In the genomic region with DNA sequence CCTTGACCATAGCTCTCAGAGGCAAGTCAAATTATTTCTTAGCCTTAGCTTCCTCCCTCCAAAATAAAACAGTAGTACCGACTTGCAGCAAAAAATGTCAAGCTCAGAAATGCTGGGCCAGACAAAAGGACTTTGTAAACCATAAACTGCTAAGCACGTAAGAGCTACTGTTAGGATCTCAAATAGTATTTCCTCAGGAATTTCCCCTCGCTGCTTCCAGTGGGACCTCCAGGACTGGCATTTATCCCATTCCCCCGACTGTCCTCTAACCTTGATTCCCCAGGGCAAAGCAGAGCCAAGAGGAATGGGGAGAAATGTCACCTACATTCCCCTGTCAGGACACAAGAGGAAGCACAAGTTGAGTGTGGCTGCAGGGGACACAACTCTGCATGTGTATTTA, we compare ENCODE assay signal across 15 cellular contexts. TPM values are rescaled to one million over a fixed set of nuclear protein-coding genes. Genes with fewer than 3 reads are reported as not detected.
A peak's percentile ranks its signal among the peaks of the same experiment; 100 is the strongest.
DNase-seq lines count a peak whose midpoint lies in the region; ATAC-seq, FAIRE-seq and TF ChIP-seq lines count a peak whose summit lies in the region.
"Had no signal": no experiment of that assay in that cellular context is flagged by ENCODE, and none has a peak within 500 bp of the region (broad histone marks: within the 10 kb centered on the region; RNA-seq: fewer than 3 reads in every experiment).

No MANE protein-coding gene starts in this region.

- TF ChIP-seq POLR2A in transverse colon (IDR thresholded peaks at IDR 0.05) = no peak

- H3K27me3 ChIP-seq in colonic mucosa (no peaks in the 10 kb centered on the region), neural progenitor cell (no peaks in the 10 kb centered on the region), transverse colon (no peaks in the 10 kb centered on the region)

- H4K20me1 ChIP-seq in neural progenitor cell (ENCODE audit: low read depth) = no peaks in the 10 kb centered on the region

- in situ Hi-C loops in transverse colon (cut with MboI; ENCODE audit: low pct_ligation_motif_present in 1 of 4, low pct_unique_long_range_greater_than_20kb in 1 of 4, low sequenced_read_pairs in 3 of 4) = loop anchor here in 1 of 4 donors (10.0 kb wide), 1 partner anchor 47 kb away; no protein-coding TSS in a partner anchor

- H3K27ac ChIP-seq in colonic mucosa = peak overlapping the region; percentile 23
- no peak overlapping the region for H3K27ac ChIP-seq in neural progenitor cell
- peak overlapping the region in 3 of 4 donors; percentile 19 to 95 (median 89) for H3K27ac ChIP-seq in transverse colon
- H3K27ac ChIP-seq: SK-N-MC, VCaP had no signal

- no peak for TF ChIP-seq EP300 in transverse colon (IDR thresholded peaks at IDR 0.05; ENCODE audit: low read depth)

- peak overlapping the region; percentile 29 to 36 for H3K27ac Mint-ChIP-seq in activated naive CD4-positive, alpha-beta T cell treated with anti-CD3 and anti-CD28 coated beads, Interleukin-2, amount 50 U/mL, for 72 hours
- H3K27ac Mint-ChIP-seq in neural progenitor cell = peak overlapping the region; percentile 2
- H3K27ac Mint-ChIP-seq: activated naive CD8-positive, alpha-beta T cell had no signal

- H3K4me2 ChIP-seq in neural progenitor cell = no peak overlapping the region

- no peaks in the 10 kb centered on the region for H3K79me2 ChIP-seq in neural progenitor cell (ENCODE audit: low read depth)

- TF ChIP-seq CTCF in colonic mucosa (IDR thresholded peaks at IDR 0.05) (no peak), neural progenitor cell (IDR thresholded peaks at IDR 0.05) (no peak), transverse colon (IDR thresholded peaks at IDR 0.05) (no peak), D721Med (IDR thresholded peaks at IDR 0.05; ENCODE audit: insufficient read depth, missing control alignments) (no peak)

- DNase-seq in activated naive CD4-positive, alpha-beta T cell treated with anti-CD3 and anti-CD28 coated beads, Interleukin-2, amount 50 U/mL, for 72 hours (ENCODE audit: low spot score in 2 of 2) = no peak
- DNase-seq in activated naive CD4-positive, alpha-beta T cell (lab: John Stamatoyannopoulos, UW) = no peak
- DNase-seq in colonic mucosa (no peak), neural progenitor cell (ENCODE audit: low spot score) (no peak), transverse colon (no peak), NCI-H1092 (lab: John Stamatoyannopoulos, UW) (no peak), NCI-H345 (lab: John Stamatoyannopoulos, UW) (no peak), D721Med (ENCODE audit: insufficient read length, low spot score) (no peak)
- DNase-seq: NCI-H2107; NK-92 treated with Interleukin-12 subunit alpha and Interleukin-12 subunit beta, amount 100 ng/mL, for 24 hours had no signal

- peak overlapping the region in 1 of 2 donors; percentile 30 for H3K9ac ChIP-seq in colonic mucosa (ENCODE audit: low read depth in 2 of 2, low read length in 2 of 2)
- no peak overlapping the region for H3K9ac ChIP-seq in neural progenitor cell

- H3K4me1 ChIP-seq in colonic mucosa (peaks cover 25% of the 10 kb centered on the region), neural progenitor cell (peaks cover 4% of the 10 kb centered on the region), transverse colon (peaks cover 29 to 73% (median 43%) of the 10 kb centered on the region in 4 donors)

- no peaks in the 10 kb centered on the region for H3K9me3 Mint-ChIP-seq in activated naive CD4-positive, alpha-beta T cell treated with anti-CD3 and anti-CD28 coated beads, Interleukin-2, amount 50 U/mL, for 72 hours
- H3K9me3 Mint-ChIP-seq in neural progenitor cell = no peaks in the 10 kb centered on the region

- no peaks in the 10 kb centered on the region for H3K36me3 Mint-ChIP-seq in activated naive CD4-positive, alpha-beta T cell treated with anti-CD3 and anti-CD28 coated beads, Interleukin-2, amount 50 U/mL, for 72 hours
- H3K36me3 Mint-ChIP-seq in neural progenitor cell = peaks cover 5% of the 10 kb centered on the region

- no peak for ATAC-seq in activated naive CD4-positive, alpha-beta T cell treated with anti-CD3 and anti-CD28 coated beads, Interleukin-2, amount 50 U/mL, for 72 hours

- H3K9me3 ChIP-seq in colonic mucosa (no peaks in the 10 kb centered on the region), neural progenitor cell (ENCODE audit: low read depth) (no peaks in the 10 kb centered on the region), transverse colon (no peaks in the 10 kb centered on the region)
- H3K9me3 ChIP-seq: HAP-1, prostate gland had no signal

- peaks cover 22% of the 10 kb centered on the region for H3K4me1 Mint-ChIP-seq in neural progenitor cell

- H3K4me3 ChIP-seq in colonic mucosa = no peak overlapping the region
- H3K4me3 ChIP-seq in neural progenitor cell = no peak overlapping the region
- no peak overlapping the region for H3K4me3 ChIP-seq in transverse colon
- H3K4me3 ChIP-seq: HAP-1, prostate gland, SK-N-MC had no signal

- WGBS in transverse colon (ENCODE audit: low coverage in 1 of 2), 2 donors = 14 to 41% methylated on average over 4 of the region's 4 CpGs

- H3K27me3 Mint-ChIP-seq in neural progenitor cell (ENCODE audit: insufficient read depth, low read depth) = no peaks in the 10 kb centered on the region
- H3K27me3 Mint-ChIP-seq: activated naive CD8-positive, alpha-beta T cell had no signal

- intact Hi-C loops in colonic mucosa (cut with DNase I) = no loop called here
- intact Hi-C loops in transverse colon (cut with DNase I; ENCODE audit: low total_unique reads) = no loop called here

- H3F3A ChIP-seq in neural progenitor cell (ENCODE audit: low read depth) = no peaks in the 10 kb centered on the region

- H3K4me3 Mint-ChIP-seq in neural progenitor cell = no peak overlapping the region
- H3K4me3 Mint-ChIP-seq: activated naive CD8-positive, alpha-beta T cell had no signal

- no peak for FAIRE-seq in D721Med (lab: Jason Lieb, UNC)

- H3K36me3 ChIP-seq in colonic mucosa (no peaks in the 10 kb centered on the region), neural progenitor cell (no peaks in the 10 kb centered on the region), transverse colon (no peaks in the 10 kb centered on the region)
- H3K36me3 ChIP-seq: HAP-1, prostate gland had no signal

- H2AFZ ChIP-seq in neural progenitor cell (replicated peaks) = no peak overlapping the region

RNA-seq across cellular contexts. Expression of gene STOML1, which starts 4.4 kb away (rescaled TPM):
- total RNA-seq in activated naive CD4-positive, alpha-beta T cell treated with anti-CD3 and anti-CD28 coated beads, Interleukin-2, amount 50 U/mL, for 72 hours = 1 to 10 TPM; 5.9 to 7.2 TPM
- 10 to 100 TPM in 1 of 2 donors, 1 to 10 TPM in 1; 9.1 to 14.3 TPM for total RNA-seq in colonic mucosa
- 2.0 and 4.7 TPM in 2 replicates for total RNA-seq in neural progenitor cell (ENCODE audit: low replicate concordance)
- 10 to 100 TPM in 1 of 4 donors, 1 to 10 TPM in 2, under 1 TPM in 1; 0.75 to 14.6 (median 4.5) TPM for total RNA-seq in transverse colon

RNA-seq across cellular contexts. Expression of gene PML, which starts 6.9 kb away (rescaled TPM):
- 10 to 100 TPM; 76.3 to 91.7 TPM for total RNA-seq in activated naive CD4-positive, alpha-beta T cell treated with anti-CD3 and anti-CD28 coated beads, Interleukin-2, amount 50 U/mL, for 72 hours
- total RNA-seq in colonic mucosa = 10 to 100 TPM; 27.0 to 31.3 TPM
- 15.3 and 18.0 TPM in 2 replicates for total RNA-seq in neural progenitor cell (ENCODE audit: low replicate concordance)
- total RNA-seq in transverse colon = 100 to 1,000 TPM in 1 of 4 donors, 10 to 100 TPM in 3; 35.1 to 128 (median 70.0) TPM
